In the genomic region with DNA sequence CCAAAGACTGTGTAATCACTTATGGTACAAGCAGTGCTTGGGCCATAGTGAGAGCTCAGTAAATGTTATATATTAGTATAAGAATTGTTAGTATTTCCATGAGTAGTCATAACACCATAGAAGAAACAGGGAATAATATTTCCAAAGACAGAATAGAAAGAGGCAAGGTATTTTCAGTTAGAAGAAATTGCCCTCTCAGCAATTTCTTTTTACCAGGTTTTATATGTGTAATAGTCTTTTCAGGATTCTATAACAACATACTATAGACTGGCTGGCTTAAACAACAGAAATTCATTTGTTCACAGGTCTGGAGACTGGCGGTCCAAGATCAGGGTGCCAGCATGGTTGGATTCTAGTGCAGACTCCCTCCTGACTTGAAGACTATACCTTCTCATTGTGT, we compare ENCODE assay signal across 32 cellular contexts.
"Had no signal": no experiment of that assay in that cellular context is flagged by ENCODE, and none has a peak within 500 bp of the region (broad histone marks: within the 10 kb centered on the region; RNA-seq: fewer than 3 reads in every experiment).

No MANE protein-coding gene starts in this region.

- H3K27me3 Mint-ChIP-seq: memory B cell; naive B cell; stimulated activated memory B cell treated with anti-CD40 and anti-IgM and Interleukin-4, amounts not matched to agents 10 μg/mL and 1 μg/mL and 100 μg/mL, for 72 hours had no signal

- H3K27ac Mint-ChIP-seq: immature natural killer cell; memory B cell; mesothelial cell of epicardium; naive B cell; natural killer cell treated with Interleukin-12 subunit alpha and Interleukin-12 subunit beta and Interleukin-15 and Interleukin-18, amount 100 ng/mL, for 72 hours; progenitor cell of endocrine pancreas; stimulated activated memory B cell treated with anti-CD40 and anti-IgM and Interleukin-4, amounts not matched to agents 10 μg/mL and 1 μg/mL and 100 μg/mL, for 72 hours had no signal

- H3K27ac ChIP-seq: coronary artery, esophagus muscularis mucosa, foreskin keratinocyte, gastroesophageal sphincter, heart left ventricle, left ventricle myocardium inferior, lower lobe of right lung, neutrophil, parathyroid adenoma, thoracic aorta, tibial nerve, upper lobe of right lung, uterus had no signal

- H3K4me3 Mint-ChIP-seq: immature natural killer cell; memory B cell; mesothelial cell of epicardium; naive B cell; natural killer cell treated with Interleukin-12 subunit alpha and Interleukin-12 subunit beta and Interleukin-15 and Interleukin-18, amount 100 ng/mL, for 72 hours; neural crest cell; stimulated activated memory B cell treated with anti-CD40 and anti-IgM and Interleukin-4, amounts not matched to agents 10 μg/mL and 1 μg/mL and 100 μg/mL, for 72 hours had no signal

- H3K4me1 ChIP-seq: foreskin keratinocyte, gastroesophageal sphincter, parathyroid adenoma, upper lobe of right lung, uterus had no signal

- H3K9me3 ChIP-seq: esophagus muscularis mucosa, gastroesophageal sphincter, heart left ventricle, left ventricle myocardium inferior, lower lobe of right lung, mucosa of descending colon, neutrophil, thoracic aorta, tibial nerve, upper lobe of right lung, uterus had no signal

- H3K36me3 ChIP-seq: esophagus muscularis mucosa, gastroesophageal sphincter, heart left ventricle, left ventricle myocardium inferior, lower lobe of right lung, neutrophil, thoracic aorta, tibial nerve, upper lobe of right lung, uterus had no signal

- H3K27me3 ChIP-seq: esophagus muscularis mucosa, foreskin keratinocyte, gastroesophageal sphincter, heart left ventricle, neutrophil, tibial nerve, upper lobe of right lung, uterus had no signal

- H3K9ac ChIP-seq: parathyroid adenoma had no signal

- H3K9me3 Mint-ChIP-seq: immature natural killer cell; memory B cell; naive B cell; natural killer cell treated with Interleukin-12 subunit alpha and Interleukin-12 subunit beta and Interleukin-15 and Interleukin-18, amount 100 ng/mL, for 72 hours; stimulated activated memory B cell treated with anti-CD40 and anti-IgM and Interleukin-4, amounts not matched to agents 10 μg/mL and 1 μg/mL and 100 μg/mL, for 72 hours had no signal

- ATAC-seq: foreskin keratinocyte; gastroesophageal sphincter; natural killer cell treated with Interleukin-12 subunit alpha and Interleukin-12 subunit beta and Interleukin-15 and Interleukin-18, amount 100 ng/mL, for 72 hours; sciatic nerve; stimulated activated memory B cell treated with anti-CD40 and anti-IgM and Interleukin-4, amounts not matched to agents 10 μg/mL and 1 μg/mL and 100 μg/mL, for 72 hours had no signal

- DNase-seq: dermis blood vessel endothelial cell; effector memory CD4-positive, alpha-beta T cell; foreskin keratinocyte; heart left ventricle; hypothalamus; immature natural killer cell; islet precursor cell; kidney glomerular epithelial cell; left colon; left ventricle myocardium inferior; lower lobe of right lung; mucosa of descending colon; naive B cell; stimulated activated CD4-positive, alpha-beta T cell treated with anti-CD3 and anti-CD28 coated beads, Interleukin-2, amount 100 ng/mL, for 24 hours; stimulated activated CD4-positive, alpha-beta T cell treated with anti-CD3 and anti-CD28 coated beads, Interleukin-4, amount 100 ng/mL, for 4 hours; stimulated activated naive CD8-positive, alpha-beta T cell treated with anti-CD3 and anti-CD28 coated beads, Interleukin-15, Interleukin-2, amounts not matched to agents 100 U/mL and 50 U/mL, for 24 hours; upper lobe of right lung; uterus had no signal

- H3K4me3 ChIP-seq: coronary artery, esophagus muscularis mucosa, gastroesophageal sphincter, heart left ventricle, left ventricle myocardium inferior, lower lobe of right lung, mucosa of descending colon, thoracic aorta, tibial nerve, upper lobe of right lung, uterus had no signal

- H3K4me1 Mint-ChIP-seq: immature natural killer cell, mesothelial cell of epicardium had no signal

- H2AFZ ChIP-seq: parathyroid adenoma had no signal

- H3K36me3 Mint-ChIP-seq: immature natural killer cell; memory B cell; mesothelial cell of epicardium; naive B cell; natural killer cell treated with Interleukin-12 subunit alpha and Interleukin-12 subunit beta and Interleukin-15 and Interleukin-18, amount 100 ng/mL, for 72 hours; stimulated activated memory B cell treated with anti-CD40 and anti-IgM and Interleukin-4, amounts not matched to agents 10 μg/mL and 1 μg/mL and 100 μg/mL, for 72 hours had no signal

- H3K79me2 ChIP-seq: parathyroid adenoma had no signal
